Comparison of ENCODE assay signal across 1 cellular context in the genomic region with DNA sequence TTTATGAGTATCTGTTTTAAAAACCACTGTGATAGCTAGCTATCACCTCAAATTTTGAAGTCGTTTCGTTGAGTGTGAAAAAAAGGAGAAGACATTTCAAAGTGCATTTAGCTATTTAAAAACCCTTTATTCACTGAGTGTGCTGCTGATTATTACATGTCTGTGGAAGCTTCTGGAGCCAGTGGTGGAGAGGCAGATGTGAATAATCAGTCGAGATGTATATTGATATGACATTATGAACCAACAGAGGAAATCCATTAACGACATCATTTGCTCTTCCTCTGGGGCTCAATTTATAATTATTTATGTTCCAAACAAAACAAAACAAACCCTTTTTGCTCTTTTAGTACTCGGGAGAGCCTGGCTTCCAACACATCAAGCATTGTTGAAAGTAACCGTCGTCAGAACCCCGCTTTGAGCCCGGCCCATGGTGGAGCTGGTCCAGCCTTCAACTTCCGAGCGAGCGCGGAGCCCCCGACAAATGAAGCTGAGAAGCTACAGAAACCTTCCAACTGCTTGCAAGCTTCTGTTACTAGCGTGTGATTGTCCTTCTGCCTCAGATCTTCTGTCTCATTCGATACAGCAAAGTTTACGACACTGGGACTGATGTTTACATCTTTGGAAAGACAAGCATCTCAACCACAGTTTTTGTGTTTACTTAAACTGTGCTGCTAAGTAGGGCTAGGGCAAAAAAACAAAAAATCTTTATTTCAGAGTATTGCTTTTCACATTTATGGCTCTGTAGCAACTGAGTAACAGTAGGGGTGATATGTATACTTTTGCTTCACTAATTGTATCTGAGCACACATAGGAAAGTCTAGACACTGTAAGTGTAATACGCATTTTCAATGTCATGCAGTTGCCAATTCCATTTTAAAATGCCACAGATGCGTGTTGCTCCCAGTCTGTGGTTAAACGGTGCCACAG.
TF ChIP-seq lines count a peak whose summit lies in the region.

No MANE protein-coding gene starts in this region.

TF ChIP-seq in GM23338, 12 proteins besides CTCF, POLR2A, EP300 and RAD21:
- TF ChIP-seq, protein P1, sequence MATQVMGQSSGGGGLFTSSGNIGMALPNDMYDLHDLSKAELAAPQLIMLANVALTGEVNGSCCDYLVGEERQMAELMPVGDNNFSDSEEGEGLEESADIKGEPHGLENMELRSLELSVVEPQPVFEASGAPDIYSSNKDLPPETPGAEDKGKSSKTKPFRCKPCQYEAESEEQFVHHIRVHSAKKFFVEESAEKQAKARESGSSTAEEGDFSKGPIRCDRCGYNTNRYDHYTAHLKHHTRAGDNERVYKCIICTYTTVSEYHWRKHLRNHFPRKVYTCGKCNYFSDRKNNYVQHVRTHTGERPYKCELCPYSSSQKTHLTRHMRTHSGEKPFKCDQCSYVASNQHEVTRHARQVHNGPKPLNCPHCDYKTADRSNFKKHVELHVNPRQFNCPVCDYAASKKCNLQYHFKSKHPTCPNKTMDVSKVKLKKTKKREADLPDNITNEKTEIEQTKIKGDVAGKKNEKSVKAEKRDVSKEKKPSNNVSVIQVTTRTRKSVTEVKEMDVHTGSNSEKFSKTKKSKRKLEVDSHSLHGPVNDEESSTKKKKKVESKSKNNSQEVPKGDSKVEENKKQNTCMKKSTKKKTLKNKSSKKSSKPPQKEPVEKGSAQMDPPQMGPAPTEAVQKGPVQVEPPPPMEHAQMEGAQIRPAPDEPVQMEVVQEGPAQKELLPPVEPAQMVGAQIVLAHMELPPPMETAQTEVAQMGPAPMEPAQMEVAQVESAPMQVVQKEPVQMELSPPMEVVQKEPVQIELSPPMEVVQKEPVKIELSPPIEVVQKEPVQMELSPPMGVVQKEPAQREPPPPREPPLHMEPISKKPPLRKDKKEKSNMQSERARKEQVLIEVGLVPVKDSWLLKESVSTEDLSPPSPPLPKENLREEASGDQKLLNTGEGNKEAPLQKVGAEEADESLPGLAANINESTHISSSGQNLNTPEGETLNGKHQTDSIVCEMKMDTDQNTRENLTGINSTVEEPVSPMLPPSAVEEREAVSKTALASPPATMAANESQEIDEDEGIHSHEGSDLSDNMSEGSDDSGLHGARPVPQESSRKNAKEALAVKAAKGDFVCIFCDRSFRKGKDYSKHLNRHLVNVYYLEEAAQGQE (IDR thresholded peaks at IDR 0.05; ENCODE audit: unreplicated experiment) = no peak
- no peak for TF ChIP-seq STAT1 (IDR thresholded peaks at IDR 0.05; ENCODE audit: unreplicated experiment)
- TF ChIP-seq, protein P2, sequence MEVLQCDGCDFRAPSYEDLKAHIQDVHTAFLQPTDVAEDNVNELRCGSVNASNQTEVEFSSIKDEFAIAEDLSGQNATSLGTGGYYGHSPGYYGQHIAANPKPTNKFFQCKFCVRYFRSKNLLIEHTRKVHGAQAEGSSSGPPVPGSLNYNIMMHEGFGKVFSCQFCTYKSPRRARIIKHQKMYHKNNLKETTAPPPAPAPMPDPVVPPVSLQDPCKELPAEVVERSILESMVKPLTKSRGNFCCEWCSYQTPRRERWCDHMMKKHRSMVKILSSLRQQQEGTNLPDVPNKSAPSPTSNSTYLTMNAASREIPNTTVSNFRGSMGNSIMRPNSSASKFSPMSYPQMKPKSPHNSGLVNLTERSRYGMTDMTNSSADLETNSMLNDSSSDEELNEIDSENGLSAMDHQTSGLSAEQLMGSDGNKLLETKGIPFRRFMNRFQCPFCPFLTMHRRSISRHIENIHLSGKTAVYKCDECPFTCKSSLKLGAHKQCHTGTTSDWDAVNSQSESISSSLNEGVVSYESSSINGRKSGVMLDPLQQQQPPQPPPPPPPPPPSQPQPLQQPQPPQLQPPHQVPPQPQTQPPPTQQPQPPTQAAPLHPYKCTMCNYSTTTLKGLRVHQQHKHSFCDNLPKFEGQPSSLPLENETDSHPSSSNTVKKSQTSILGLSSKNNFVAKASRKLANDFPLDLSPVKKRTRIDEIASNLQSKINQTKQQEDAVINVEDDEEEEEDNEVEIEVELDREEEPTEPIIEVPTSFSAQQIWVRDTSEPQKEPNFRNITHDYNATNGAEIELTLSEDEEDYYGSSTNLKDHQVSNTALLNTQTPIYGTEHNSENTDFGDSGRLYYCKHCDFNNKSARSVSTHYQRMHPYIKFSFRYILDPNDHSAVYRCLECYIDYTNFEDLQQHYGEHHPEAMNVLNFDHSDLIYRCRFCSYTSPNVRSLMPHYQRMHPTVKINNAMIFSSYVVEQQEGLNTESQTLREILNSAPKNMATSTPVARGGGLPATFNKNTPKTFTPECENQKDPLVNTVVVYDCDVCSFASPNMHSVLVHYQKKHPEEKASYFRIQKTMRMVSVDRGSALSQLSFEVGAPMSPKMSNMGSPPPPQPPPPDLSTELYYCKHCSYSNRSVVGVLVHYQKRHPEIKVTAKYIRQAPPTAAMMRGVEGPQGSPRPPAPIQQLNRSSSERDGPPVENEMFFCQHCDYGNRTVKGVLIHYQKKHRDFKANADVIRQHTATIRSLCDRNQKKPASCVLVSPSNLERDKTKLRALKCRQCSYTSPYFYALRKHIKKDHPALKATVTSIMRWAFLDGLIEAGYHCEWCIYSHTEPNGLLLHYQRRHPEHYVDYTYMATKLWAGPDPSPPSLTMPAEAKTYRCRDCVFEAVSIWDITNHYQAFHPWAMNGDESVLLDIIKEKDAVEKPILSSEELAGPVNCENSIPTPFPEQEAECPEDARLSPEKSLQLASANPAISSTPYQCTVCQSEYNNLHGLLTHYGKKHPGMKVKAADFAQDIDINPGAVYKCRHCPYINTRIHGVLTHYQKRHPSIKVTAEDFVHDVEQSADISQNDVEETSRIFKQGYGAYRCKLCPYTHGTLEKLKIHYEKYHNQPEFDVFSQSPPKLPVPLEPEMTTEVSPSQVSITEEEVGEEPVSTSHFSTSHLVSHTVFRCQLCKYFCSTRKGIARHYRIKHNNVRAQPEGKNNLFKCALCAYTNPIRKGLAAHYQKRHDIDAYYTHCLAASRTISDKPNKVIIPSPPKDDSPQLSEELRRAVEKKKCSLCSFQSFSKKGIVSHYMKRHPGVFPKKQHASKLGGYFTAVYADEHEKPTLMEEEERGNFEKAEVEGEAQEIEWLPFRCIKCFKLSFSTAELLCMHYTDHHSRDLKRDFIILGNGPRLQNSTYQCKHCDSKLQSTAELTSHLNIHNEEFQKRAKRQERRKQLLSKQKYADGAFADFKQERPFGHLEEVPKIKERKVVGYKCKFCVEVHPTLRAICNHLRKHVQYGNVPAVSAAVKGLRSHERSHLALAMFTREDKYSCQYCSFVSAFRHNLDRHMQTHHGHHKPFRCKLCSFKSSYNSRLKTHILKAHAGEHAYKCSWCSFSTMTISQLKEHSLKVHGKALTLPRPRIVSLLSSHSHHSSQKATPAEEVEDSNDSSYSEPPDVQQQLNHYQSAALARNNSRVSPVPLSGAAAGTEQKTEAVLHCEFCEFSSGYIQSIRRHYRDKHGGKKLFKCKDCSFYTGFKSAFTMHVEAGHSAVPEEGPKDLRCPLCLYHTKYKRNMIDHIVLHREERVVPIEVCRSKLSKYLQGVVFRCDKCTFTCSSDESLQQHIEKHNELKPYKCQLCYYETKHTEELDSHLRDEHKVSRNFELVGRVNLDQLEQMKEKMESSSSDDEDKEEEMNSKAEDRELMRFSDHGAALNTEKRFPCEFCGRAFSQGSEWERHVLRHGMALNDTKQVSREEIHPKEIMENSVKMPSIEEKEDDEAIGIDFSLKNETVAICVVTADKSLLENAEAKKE (CRISPR knock-in tag; IDR thresholded peaks at IDR 0.05) = no peak
- TF ChIP-seq ZNF114 (CRISPR knock-in tag; IDR thresholded peaks at IDR 0.05) = no peak
- no peak for TF ChIP-seq POLR2AphosphoS5 (IDR thresholded peaks at IDR 0.05; ENCODE audit: low read depth)
- TF ChIP-seq EZH2 (IDR thresholded peaks at IDR 0.05; ENCODE audit: low read depth, unreplicated experiment) = no peak
- no peak for TF ChIP-seq EZH2phosphoT487 (IDR thresholded peaks at IDR 0.05; ENCODE audit: unreplicated experiment)
- TF ChIP-seq, protein P3, sequence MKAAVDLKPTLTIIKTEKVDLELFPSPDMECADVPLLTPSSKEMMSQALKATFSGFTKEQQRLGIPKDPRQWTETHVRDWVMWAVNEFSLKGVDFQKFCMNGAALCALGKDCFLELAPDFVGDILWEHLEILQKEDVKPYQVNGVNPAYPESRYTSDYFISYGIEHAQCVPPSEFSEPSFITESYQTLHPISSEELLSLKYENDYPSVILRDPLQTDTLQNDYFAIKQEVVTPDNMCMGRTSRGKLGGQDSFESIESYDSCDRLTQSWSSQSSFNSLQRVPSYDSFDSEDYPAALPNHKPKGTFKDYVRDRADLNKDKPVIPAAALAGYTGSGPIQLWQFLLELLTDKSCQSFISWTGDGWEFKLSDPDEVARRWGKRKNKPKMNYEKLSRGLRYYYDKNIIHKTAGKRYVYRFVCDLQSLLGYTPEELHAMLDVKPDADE (IDR thresholded peaks at IDR 0.05) = no peak
- TF ChIP-seq ZNF331 (CRISPR knock-in tag; IDR thresholded peaks at IDR 0.05; ENCODE audit: low read depth) = no peak
